ENCODE assay signal across 12 cellular contexts in genomic region chr13:61685683-61686013, GRCh38.
DNase-seq lines count a peak whose midpoint lies in the region; ATAC-seq and TF ChIP-seq lines count a peak whose summit lies in the region.
"Had no signal": no experiment of that assay in that cellular context is flagged by ENCODE, and none has a peak within 500 bp of the region (broad histone marks: within the 10 kb centered on the region; RNA-seq: fewer than 3 reads in every experiment).

No MANE protein-coding gene starts in this region.

- no peaks in the 10 kb centered on the region for H3K79me2 ChIP-seq in OCI-LY3 (ENCODE audit: low read length)
- no peaks in the 10 kb centered on the region for H3K79me2 ChIP-seq in hepatocyte
- H3K79me2 ChIP-seq in smooth muscle cell (ENCODE audit: low read depth) = no peaks in the 10 kb centered on the region
- no peaks in the 10 kb centered on the region for H3K79me2 ChIP-seq in OCI-LY7 (ENCODE audit: insufficient read depth, low read depth, low read length)
- H3K79me2 ChIP-seq: parathyroid adenoma had no signal

- intact Hi-C loops in OCI-LY7 (cut with micrococcal nuclease; ENCODE audit: unreplicated experiment) (no loop called here), mucosa of descending colon (cut with DNase I, micrococcal nuclease) (no loop called here)

- H3F3A ChIP-seq in smooth muscle cell (ENCODE audit: low read depth) = no peaks in the 10 kb centered on the region

- DNase-seq in NCI-H524 (lab: John Stamatoyannopoulos, UW) (peak; percentile 25 to 45), NCI-H524 treated with DMSO at 0.1 percent for 48 hours (lab: John Stamatoyannopoulos, UW) (no peak), hepatocyte (ENCODE audit: low spot score) (peak; percentile 65), smooth muscle cell (lab: John Stamatoyannopoulos, UW; ENCODE audit: unreplicated experiment) (no peak), OCI-LY7 (ENCODE audit: low spot score) (no peak), mucosa of descending colon (no peak)
- DNase-seq: activated naive CD8-positive, alpha-beta T cell treated with anti-CD3 and anti-CD28 coated beads, Interleukin-2, amount 50 U/mL, for 24 hours; Right ventricle myocardium superior had no signal

- no peak overlapping the region for H3K4me3 ChIP-seq in OCI-LY3 (ENCODE audit: low read length)
- no peak overlapping the region for H3K4me3 ChIP-seq in hepatocyte
- no peak overlapping the region for H3K4me3 ChIP-seq in smooth muscle cell
- no peak overlapping the region for H3K4me3 ChIP-seq in OCI-LY7 (ENCODE audit: low read depth, low read length, poor library complexity, severe bottlenecking)
- no peak overlapping the region for H3K4me3 ChIP-seq in mucosa of descending colon

- no peak overlapping the region for H2AFZ ChIP-seq in OCI-LY3 (ENCODE audit: low read depth, low read length)
- H2AFZ ChIP-seq in hepatocyte = no peak overlapping the region
- no peak overlapping the region for H2AFZ ChIP-seq in smooth muscle cell (ENCODE audit: low read depth)
- no peak overlapping the region for H2AFZ ChIP-seq in OCI-LY7 (ENCODE audit: low read length)
- H2AFZ ChIP-seq: parathyroid adenoma had no signal

- CTCF ChIA-PET in OCI-LY7 (lab: Charles Lee; ENCODE audit: unreplicated experiment) = no interaction called here

- H3K9me3 ChIP-seq in OCI-LY3 (ENCODE audit: insufficient read depth, low read length) (no peaks in the 10 kb centered on the region), hepatocyte (ENCODE audit: low read depth) (no peaks in the 10 kb centered on the region), smooth muscle cell (replicated peaks; ENCODE audit: low read depth) (no peaks in the 10 kb centered on the region), OCI-LY7 (ENCODE audit: low read length) (no peaks in the 10 kb centered on the region), mucosa of descending colon (peaks cover 44% of the 10 kb centered on the region)

- H3K4me1 ChIP-seq in OCI-LY3 (ENCODE audit: low read length) = no peaks in the 10 kb centered on the region
- H3K4me1 ChIP-seq in hepatocyte (ENCODE audit: insufficient read depth) = no peaks in the 10 kb centered on the region
- no peaks in the 10 kb centered on the region for H3K4me1 ChIP-seq in smooth muscle cell (ENCODE audit: low read depth)
- no peaks in the 10 kb centered on the region for H3K4me1 ChIP-seq in OCI-LY7 (ENCODE audit: insufficient read depth, low read length, poor library complexity, severe bottlenecking)
- no peaks in the 10 kb centered on the region for H3K4me1 ChIP-seq in mucosa of descending colon (ENCODE audit: low read depth)
- H3K4me1 ChIP-seq: parathyroid adenoma had no signal

- POLR2A ChIA-PET in OCI-LY7 (lab: Charles Lee) = no interaction called here

- H3K36me3 ChIP-seq in OCI-LY3 (replicated peaks; ENCODE audit: low read depth, low read length) = no peaks in the 10 kb centered on the region
- H3K36me3 ChIP-seq in hepatocyte (replicated peaks; ENCODE audit: insufficient read depth, low read depth) = no peaks in the 10 kb centered on the region
- H3K36me3 ChIP-seq in smooth muscle cell (ENCODE audit: low read depth) = no peaks in the 10 kb centered on the region
- H3K36me3 ChIP-seq in OCI-LY7 (ENCODE audit: insufficient read depth, low read length) = no peaks in the 10 kb centered on the region
- H3K36me3 ChIP-seq in mucosa of descending colon (ENCODE audit: low read depth) = no peaks in the 10 kb centered on the region

- H3K27ac ChIP-seq in OCI-LY3 (ENCODE audit: low read length) (no peak overlapping the region), hepatocyte (no peak overlapping the region), smooth muscle cell (ENCODE audit: low read depth) (no peak overlapping the region), OCI-LY7 (ENCODE audit: low read depth, low read length, poor library complexity, severe bottlenecking) (no peak overlapping the region)
- H3K27ac ChIP-seq: KMS-11, parathyroid adenoma had no signal

- TF ChIP-seq CTCF in OCI-LY3 (IDR thresholded peaks at IDR 0.05; ENCODE audit: low read depth, low read length) (peak; percentile 75), hepatocyte (IDR thresholded peaks at IDR 0.05; ENCODE audit: poor library complexity) (peak; percentile 61), smooth muscle cell (IDR thresholded peaks at IDR 0.05; ENCODE audit: borderline replicate concordance, insufficient read depth, poor library complexity, severe bottlenecking) (peak; percentile 35), OCI-LY7 (conservative IDR thresholded peaks at IDR 0.05; ENCODE audit: low read length) (no peak), mucosa of descending colon (IDR thresholded peaks at IDR 0.05) (no peak)

- H3K27me3 ChIP-seq in OCI-LY3 (ENCODE audit: low read depth, low read length) (no peaks in the 10 kb centered on the region), hepatocyte (no peaks in the 10 kb centered on the region), smooth muscle cell (ENCODE audit: low read depth) (no peaks in the 10 kb centered on the region)

- H3K4me2 ChIP-seq in OCI-LY3 (ENCODE audit: low read length) (no peak overlapping the region), hepatocyte (no peak overlapping the region), smooth muscle cell (no peak overlapping the region), OCI-LY7 (ENCODE audit: low read length) (no peak overlapping the region)
- H3K4me2 ChIP-seq: KMS-11 had no signal

- no TSS peak for BruUV-seq in OCI-LY7 (replicated peaks; lab: Mats Ljungman, UMichigan)

- H3K9ac ChIP-seq in OCI-LY3 (ENCODE audit: low read length) (no peak overlapping the region), smooth muscle cell (ENCODE audit: low read depth) (no peak overlapping the region)
- H3K9ac ChIP-seq: KMS-11, parathyroid adenoma had no signal

- H3K9me2 ChIP-seq in hepatocyte (replicated peaks; ENCODE audit: insufficient read depth) (no peaks in the 10 kb centered on the region), OCI-LY7 (ENCODE audit: insufficient read depth, low read length) (no peaks in the 10 kb centered on the region)

- WGBS in hepatocyte (ENCODE audit: low lambda C conversion rate, missing lambda C conversion rate) = 53% methylated on average over 2 of the region's 2 CpGs
- WGBS in smooth muscle cell (ENCODE audit: low lambda C conversion rate) = 63% methylated on average over 2 of the region's 2 CpGs

- H4K20me1 ChIP-seq in OCI-LY3 (ENCODE audit: insufficient read depth, low read length) (no peaks in the 10 kb centered on the region), hepatocyte (ENCODE audit: insufficient read depth, poor library complexity, severe bottlenecking) (no peaks in the 10 kb centered on the region), smooth muscle cell (ENCODE audit: low read depth) (no peaks in the 10 kb centered on the region), OCI-LY7 (ENCODE audit: insufficient read depth, low read length) (no peaks in the 10 kb centered on the region)

- ATAC-seq in HG02981 (IDR thresholded peaks at IDR 0.05; ENCODE audit: unreplicated experiment) (no peak), mucosa of descending colon (no peak)
- ATAC-seq: activated naive CD8-positive, alpha-beta T cell treated with anti-CD3 and anti-CD28 coated beads, Interleukin-2, amount 50 U/mL, for 24 hours had no signal

Comparison
In these comparisons a context has a peak if more than half of its experiments do, and no peak if none do; other contexts are left out.
1. DNase-seq: peak in NCI-H524 (2 of 2) and hepatocyte (single experiment); none in NCI-H524 treated with DMSO at 0.1 percent for 48 hours (single experiment), smooth muscle cell (single experiment), OCI-LY7 (single experiment) and mucosa of descending colon (0 of 3).
2. CTCF ChIP-seq: peak in OCI-LY3 (single experiment), hepatocyte (single experiment) and smooth muscle cell (single experiment); none in OCI-LY7 (single experiment) and mucosa of descending colon (single experiment).